1 cellular context compared by ENCODE assay signal in genomic region chr11:112162761-112163669, GRCh38.
TF ChIP-seq lines count a peak whose summit lies in the region.

No MANE protein-coding gene starts in this region.

TF ChIP-seq in K562, 482 proteins besides CTCF, POLR2A, EP300 and RAD21:
- TF ChIP-seq FOXP1 (CRISPR knock-in tag; IDR thresholded peaks at IDR 0.05) (no peak), ADNP (tag; IDR thresholded peaks at IDR 0.05) (no peak), HMGXB4 (CRISPR knock-in tag; IDR thresholded peaks at IDR 0.05) (no peak), MTA1 (IDR thresholded peaks at IDR 0.05; ENCODE audit: borderline replicate concordance) (no peak), MTA3 (IDR thresholded peaks at IDR 0.05; ENCODE audit: borderline replicate concordance) (no peak), NCOA4 (IDR thresholded peaks at IDR 0.05; ENCODE audit: partially characterized antibody) (no peak), AFF1 (IDR thresholded peaks at IDR 0.05; ENCODE audit: low read depth in 1 of 2, partially characterized antibody in 2 of 2) (no peak), NFE2 (IDR thresholded peaks at IDR 0.05; ENCODE audit: low read depth) (no peak), NCOA6 (IDR thresholded peaks at IDR 0.05) (no peak), CREB5 (CRISPR knock-in tag; IDR thresholded peaks at IDR 0.05) (no peak), MLX (CRISPR knock-in tag; conservative IDR thresholded peaks at IDR 0.05) (no peak), ZKSCAN8 (CRISPR knock-in tag; IDR thresholded peaks at IDR 0.05) (no peak), RBM22 (IDR thresholded peaks at IDR 0.05; ENCODE audit: low read depth, low read length, poor library complexity, severe bottlenecking) (no peak)
